Comparison of ENCODE assay signal across 9 cellular contexts in the genomic region with DNA sequence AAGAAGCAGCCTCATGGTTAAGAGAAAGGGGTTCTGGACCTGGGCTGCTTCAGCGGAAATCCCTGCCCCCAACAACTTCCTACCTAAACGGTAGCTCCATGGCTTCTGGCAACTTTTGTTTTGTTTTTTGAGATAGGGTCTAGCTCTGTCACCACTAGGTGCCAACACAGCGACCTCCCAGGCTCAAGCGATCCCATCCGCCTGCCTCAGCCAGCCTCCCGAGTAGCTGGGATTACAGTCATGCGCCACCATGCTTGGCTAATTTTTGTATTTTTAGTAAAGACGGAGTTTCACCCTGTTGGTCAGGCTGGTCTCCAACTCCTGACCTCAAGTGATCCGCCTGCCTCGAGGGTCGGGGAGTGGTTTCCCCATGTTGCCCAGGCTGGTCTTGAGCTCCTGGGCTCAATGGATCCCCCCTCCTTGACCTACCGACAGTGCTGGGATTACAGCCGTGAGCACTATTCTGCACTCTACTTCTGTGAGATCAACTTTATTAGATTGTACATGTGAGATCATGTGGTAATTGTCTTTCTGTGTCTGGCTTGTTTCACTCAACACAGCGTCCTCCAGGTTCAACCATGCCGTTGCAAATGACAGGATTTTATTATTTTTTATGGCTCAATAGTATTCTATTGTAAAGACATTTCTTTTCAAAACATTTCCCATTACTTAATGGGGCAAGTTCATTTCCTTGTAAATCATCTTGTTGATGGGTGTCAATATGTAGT. TPM values are rescaled to one million over a fixed set of nuclear protein-coding genes. Genes with fewer than 3 reads are reported as not detected.
DNase-seq lines count a peak whose midpoint lies in the region; ATAC-seq and TF ChIP-seq lines count a peak whose summit lies in the region.
"Had no signal": no experiment of that assay in that cellular context is flagged by ENCODE, and none has a peak within 500 bp of the region (broad histone marks: within the 10 kb centered on the region; RNA-seq: fewer than 3 reads in every experiment).

No MANE protein-coding gene starts in this region.

- no peaks in the 10 kb centered on the region for H3K9me3 Mint-ChIP-seq in activated naive CD4-positive, alpha-beta T cell treated with anti-CD3 and anti-CD28 coated beads, Interleukin-2, amount 50 U/mL, for 72 hours
- no peaks in the 10 kb centered on the region for H3K9me3 Mint-ChIP-seq in immature natural killer cell
- no peaks in the 10 kb centered on the region for H3K9me3 Mint-ChIP-seq in stimulated activated naive CD8-positive, alpha-beta T cell treated with anti-CD3 and anti-CD28 coated beads, Interleukin-15, amount 100 ng/mL, for 72 hours

- H3K27ac Mint-ChIP-seq in activated naive CD4-positive, alpha-beta T cell treated with anti-CD3 and anti-CD28 coated beads, Interleukin-2, amount 50 U/mL, for 72 hours, result peak overlapping the region; percentile 97 to 100
- H3K27ac Mint-ChIP-seq in immature natural killer cell, result peak overlapping the region; percentile 12 to 99 (median 98)
- H3K27ac Mint-ChIP-seq in stimulated activated naive CD8-positive, alpha-beta T cell treated with anti-CD3 and anti-CD28 coated beads, Interleukin-15, amount 100 ng/mL, for 72 hours, result peak overlapping the region in 1 of 2 donors; percentile 86

- no peaks in the 10 kb centered on the region for H3K36me3 ChIP-seq in GM06990 (ENCODE audit: control insufficient read depth, insufficient read depth, low read length)

- peaks cover 9 to 18% (median 9%) of the 10 kb centered on the region in 3 donors for H3K27me3 Mint-ChIP-seq in immature natural killer cell (ENCODE audit: low read depth in 3 of 3)
- H3K27me3 Mint-ChIP-seq in stimulated activated naive CD8-positive, alpha-beta T cell treated with anti-CD3 and anti-CD28 coated beads, Interleukin-15, amount 100 ng/mL, for 72 hours, result no peaks in the 10 kb centered on the region

- H3K4me3 ChIP-seq in GM06990 (replicated peaks; ENCODE audit: low read depth, low read length), result peak overlapping the region; percentile 92

- no peak for TF ChIP-seq CTCF in GM06990 (IDR thresholded peaks at IDR 0.05; ENCODE audit: insufficient read depth, low read length, poor library complexity, severe bottlenecking)

- ATAC-seq in HG03135 (IDR thresholded peaks at IDR 0.05; ENCODE audit: unreplicated experiment), result peak; percentile 35
- ATAC-seq in activated naive CD4-positive, alpha-beta T cell treated with anti-CD3 and anti-CD28 coated beads, Interleukin-2, amount 50 U/mL, for 72 hours, result peak; percentile 6 to 7
- ATAC-seq in stimulated activated naive CD8-positive, alpha-beta T cell treated with anti-CD3 and anti-CD28 coated beads, Interleukin-15, amount 100 ng/mL, for 72 hours, result no peak

- DNase-seq in GM06990 (ENCODE audit: extremely low read depth, insufficient read length) (peak; percentile 35), immature natural killer cell (peak; percentile 16 to 26 (median 24)), SIG-M5 treated with dmso at 0.1 percent for 504 hours (lab: John Stamatoyannopoulos, UW; ENCODE audit: unreplicated experiment) (no peak), DMS153 treated with DMSO at 0.1 percent for 48 hours (lab: John Stamatoyannopoulos, UW; ENCODE audit: unreplicated experiment) (no peak)
- peak in 1 of 2 donors; percentile 9 for DNase-seq in activated naive CD4-positive, alpha-beta T cell treated with anti-CD3 and anti-CD28 coated beads, Interleukin-2, amount 50 U/mL, for 72 hours (ENCODE audit: low spot score in 2 of 2)
- DNase-seq in stimulated activated naive CD8-positive, alpha-beta T cell treated with anti-CD3 and anti-CD28 coated beads, Interleukin-15, amount 100 ng/mL, for 72 hours, result peak in 1 of 2 donors; percentile 14
- DNase-seq in activated CD4-positive, CD25-positive, alpha-beta regulatory T cell (lab: John Stamatoyannopoulos, UW), result no peak
- DNase-seq: left cardiac atrium had no signal

- H3K4me1 Mint-ChIP-seq in immature natural killer cell, result peaks cover 37 to 47% of the 10 kb centered on the region in 2 donors
- peaks cover 28% of the 10 kb centered on the region for H3K4me1 Mint-ChIP-seq in stimulated activated naive CD8-positive, alpha-beta T cell treated with anti-CD3 and anti-CD28 coated beads, Interleukin-15, amount 100 ng/mL, for 72 hours

- no peaks in the 10 kb centered on the region for H3K27me3 ChIP-seq in GM06990 (replicated peaks; ENCODE audit: control insufficient read depth, insufficient read depth, low read length)

- peaks cover 26 to 28% of the 10 kb centered on the region in 2 donors for H3K36me3 Mint-ChIP-seq in activated naive CD4-positive, alpha-beta T cell treated with anti-CD3 and anti-CD28 coated beads, Interleukin-2, amount 50 U/mL, for 72 hours
- H3K36me3 Mint-ChIP-seq in immature natural killer cell, result no peaks in the 10 kb centered on the region

- H3K4me3 Mint-ChIP-seq in immature natural killer cell, result peak overlapping the region; percentile 97 to 100 (median 98)
- peak overlapping the region; percentile 90 to 100 for H3K4me3 Mint-ChIP-seq in stimulated activated naive CD8-positive, alpha-beta T cell treated with anti-CD3 and anti-CD28 coated beads, Interleukin-15, amount 100 ng/mL, for 72 hours

RNA-seq across cellular contexts. Expression of gene OBI1, which starts 1.3 kb away (rescaled TPM):
- total RNA-seq in activated naive CD4-positive, alpha-beta T cell treated with anti-CD3 and anti-CD28 coated beads, Interleukin-2, amount 50 U/mL, for 72 hours, result 10 to 100 TPM; 14.8 to 16.9 TPM
- polyA plus RNA-seq in immature natural killer cell, result 10 to 100 TPM in 1 of 3 donors, 1 to 10 TPM in 2; 5.4 to 12.3 (median 7.4) TPM

RNA-seq across cellular contexts. Expression of gene POU4F1, which starts 56.9 kb away (rescaled TPM):
- under 1 TPM; 0.11 to 0.25 TPM for total RNA-seq in activated naive CD4-positive, alpha-beta T cell treated with anti-CD3 and anti-CD28 coated beads, Interleukin-2, amount 50 U/mL, for 72 hours
- not detected for polyA plus RNA-seq in immature natural killer cell
- total RNA-seq: left cardiac atrium had no signal

Comparison
In these comparisons a context has a peak if more than half of its experiments do, and no peak if none do; other contexts are left out.
1. DNase-seq: peak in GM06990 (single experiment) and immature natural killer cell (3 of 3); none in SIG-M5 treated with dmso at 0.1 percent for 504 hours (single experiment), DMS153 treated with DMSO at 0.1 percent for 48 hours (single experiment) and activated CD4-positive, CD25-positive, alpha-beta regulatory T cell (0 of 4).